In the genomic region with DNA sequence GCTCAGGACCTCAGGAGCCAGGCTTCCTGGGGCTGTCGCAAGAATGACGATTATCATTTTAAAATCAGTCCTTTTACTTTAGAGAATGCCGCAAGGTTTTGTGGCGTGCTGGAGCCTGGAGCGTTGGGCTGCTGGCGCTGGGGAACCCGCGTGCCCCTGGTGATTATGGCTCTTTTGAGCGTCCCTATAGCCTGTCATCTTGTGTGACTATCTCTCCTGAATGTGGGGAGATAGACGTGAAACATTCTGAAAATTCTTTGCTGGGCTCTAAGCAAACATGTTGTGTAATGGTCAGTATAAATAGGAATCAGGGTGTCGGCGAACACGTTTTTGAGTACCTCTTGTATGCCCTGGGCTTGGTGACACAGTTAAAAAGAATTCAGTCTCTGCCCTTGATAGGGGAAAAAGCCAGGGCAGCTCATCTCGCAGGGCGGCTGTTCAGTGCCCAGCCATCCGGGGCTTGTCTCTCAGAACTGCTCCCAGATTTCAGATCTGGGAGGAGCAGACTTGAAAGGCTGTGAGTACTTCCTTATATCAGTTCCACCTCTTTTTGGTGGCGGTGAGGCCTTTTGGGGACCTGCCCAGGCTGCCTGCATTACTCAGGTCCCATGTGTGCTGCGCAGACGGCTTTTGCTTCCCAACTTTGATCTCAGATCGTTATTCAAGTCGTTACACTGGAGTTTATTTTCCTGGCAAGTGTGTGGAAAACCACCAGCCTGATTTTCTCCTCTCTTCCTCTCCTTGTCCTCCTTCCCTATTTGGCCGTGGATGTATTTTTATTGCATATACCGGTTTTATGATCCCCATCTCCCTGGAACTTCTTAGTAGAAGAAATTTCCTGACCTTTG, we compare ENCODE assay signal across 8 cellular contexts. TPM values are rescaled to one million over a fixed set of nuclear protein-coding genes. Genes with fewer than 3 reads are reported as not detected.
A peak's percentile ranks its signal among the peaks of the same experiment; 100 is the strongest.
DNase-seq lines count a peak whose midpoint lies in the region; ATAC-seq and TF ChIP-seq lines count a peak whose summit lies in the region.

No MANE protein-coding gene starts in this region.

- no peaks in the 10 kb centered on the region for H3K27me3 Mint-ChIP-seq in natural killer cell (ENCODE audit: low read depth in 2 of 2)

- no peaks in the 10 kb centered on the region for H3K4me1 ChIP-seq in urinary bladder (ENCODE audit: insufficient read depth)

- no peaks in the 10 kb centered on the region for H3K36me3 ChIP-seq in urinary bladder (ENCODE audit: insufficient read depth)

- WGBS in urinary bladder: 3% methylated on average over 23 of the region's 23 CpGs

- TF ChIP-seq CTCF in natural killer cell (IDR thresholded peaks at IDR 0.05): no peak

- DNase-seq in DMS53 (lab: John Stamatoyannopoulos, UW) (peak; percentile 68), H4 (ENCODE audit: low spot score) (peak; percentile 48), NCI-H69 (lab: John Stamatoyannopoulos, UW) (peak; percentile 55), fibroblast of gingiva (ENCODE audit: low read depth) (peak; percentile 77), natural killer cell (no peak)
- peak; percentile 70 for DNase-seq in activated CD8-positive, alpha-beta memory T cell treated with anti-CD3 and anti-CD28 coated beads, Interleukin-2, amount 50 U/mL, for 48 hours

- H3K4me3 ChIP-seq in urinary bladder (ENCODE audit: low read depth, low read length): peak overlapping the region; percentile 80

- H3K4me1 Mint-ChIP-seq in natural killer cell: peaks cover 25 to 50% of the 10 kb centered on the region in 2 donors

- peak overlapping the region; percentile 96 for H3K4me3 Mint-ChIP-seq in natural killer cell

- no peaks in the 10 kb centered on the region for H3K9me3 Mint-ChIP-seq in natural killer cell

- H3K36me3 Mint-ChIP-seq in natural killer cell: no peaks in the 10 kb centered on the region

- peak overlapping the region; percentile 95 to 100 for H3K27ac Mint-ChIP-seq in natural killer cell

- ATAC-seq in natural killer cell: peak in 2 of 3 donors; percentile 4 to 6
- ATAC-seq in HG02610 (IDR thresholded peaks at IDR 0.05; ENCODE audit: unreplicated experiment): no peak

- intact Hi-C loops in natural killer cell (cut with micrococcal nuclease): loop anchor here (2.0 kb wide), 2 partner anchors 21 kb away; a partner anchor contains a TSS

- H3K27ac ChIP-seq in urinary bladder (ENCODE audit: low read depth): peak overlapping the region; percentile 72

RNA-seq across cellular contexts. Expression of a gene that starts 1.0 kb away (rescaled TPM):
- total RNA-seq in H4 (2014; rRNA removed; shearing (Covaris generic)): 16.7 and 20.7 TPM in 2 replicates
- total RNA-seq in natural killer cell: 10 to 100 TPM; 46.6 to 84.9 (median 69.6) TPM
- 16.9 TPM for total RNA-seq in urinary bladder
- polyA plus RNA-seq in urinary bladder: 14.0 TPM

RNA-seq across cellular contexts. Expression of a gene that starts 20.1 kb away (rescaled TPM):
- total RNA-seq in H4 (2014; rRNA removed; shearing (Covaris generic)): 14.8 and 22.1 TPM in 2 replicates
- total RNA-seq in natural killer cell (10 to 100 TPM in 2 of 3 donors, 1 to 10 TPM in 1; 5.6 to 13.0 (median 12.7) TPM), urinary bladder (14.1 TPM)
- polyA plus RNA-seq in urinary bladder: 12.7 TPM

RNA-seq across cellular contexts. Expression of a gene that starts 29.4 kb away (rescaled TPM):
- 0.21 TPM in 1 of 2 replicates, not detected in the other for total RNA-seq in H4 (2014; rRNA removed; shearing (Covaris generic))
- total RNA-seq in natural killer cell (not detected), urinary bladder (8.4 TPM)
- polyA plus RNA-seq in urinary bladder: 7.1 TPM

RNA-seq across cellular contexts. Expression of a gene that starts 45.4 kb away (rescaled TPM):
- 7.3 and 8.1 TPM in 2 replicates for total RNA-seq in H4 (2014; rRNA removed; shearing (Covaris generic))
- total RNA-seq in natural killer cell: 10 to 100 TPM; 46.3 to 57.3 (median 56.1) TPM
- 15.0 TPM for total RNA-seq in urinary bladder
- 9.8 TPM for polyA plus RNA-seq in urinary bladder

RNA-seq across cellular contexts. Expression of a gene that starts 45.5 kb away (rescaled TPM):
- total RNA-seq in H4 (2014; rRNA removed; shearing (Covaris generic)): 37.5 and 50.1 TPM in 2 replicates
- total RNA-seq in natural killer cell: 10 to 100 TPM; 60.7 to 84.7 (median 68.2) TPM
- total RNA-seq in urinary bladder: 53.2 TPM
- 38.7 TPM for polyA plus RNA-seq in urinary bladder
